Comparison of ENCODE assay signal across 1 cellular context in the genomic region with DNA sequence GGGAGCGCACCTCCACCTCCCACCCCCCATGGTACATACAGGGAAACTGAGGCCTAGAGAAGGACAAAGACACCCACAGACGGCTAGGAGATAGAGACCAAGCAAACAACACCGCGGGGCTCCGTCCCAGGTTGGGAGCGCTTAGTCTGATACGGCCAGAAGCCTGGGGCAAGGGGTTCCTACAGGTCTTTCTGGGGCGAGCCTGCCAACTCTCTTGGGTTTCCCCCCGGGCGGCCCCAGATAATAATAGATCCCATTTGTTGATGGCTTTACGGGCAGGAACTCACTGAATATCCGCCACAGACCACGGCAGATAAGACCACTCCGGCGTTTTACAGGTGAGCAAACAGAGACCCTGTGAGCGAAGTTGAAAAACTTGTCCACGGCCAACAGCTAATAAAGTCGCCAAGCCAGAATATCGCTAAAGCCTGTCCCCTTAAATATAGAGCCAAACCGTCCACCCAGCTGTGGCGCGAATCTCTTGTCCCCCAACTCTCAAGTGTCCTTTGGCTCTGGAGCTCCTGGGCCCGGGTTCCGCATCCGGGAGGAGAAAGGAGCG.
TF ChIP-seq lines count a peak whose summit lies in the region.

No MANE protein-coding gene starts in this region.

TF ChIP-seq in neural cell, 6 proteins besides CTCF, POLR2A, EP300 and RAD21 (continued from another document):
- TF ChIP-seq, protein P1, sequence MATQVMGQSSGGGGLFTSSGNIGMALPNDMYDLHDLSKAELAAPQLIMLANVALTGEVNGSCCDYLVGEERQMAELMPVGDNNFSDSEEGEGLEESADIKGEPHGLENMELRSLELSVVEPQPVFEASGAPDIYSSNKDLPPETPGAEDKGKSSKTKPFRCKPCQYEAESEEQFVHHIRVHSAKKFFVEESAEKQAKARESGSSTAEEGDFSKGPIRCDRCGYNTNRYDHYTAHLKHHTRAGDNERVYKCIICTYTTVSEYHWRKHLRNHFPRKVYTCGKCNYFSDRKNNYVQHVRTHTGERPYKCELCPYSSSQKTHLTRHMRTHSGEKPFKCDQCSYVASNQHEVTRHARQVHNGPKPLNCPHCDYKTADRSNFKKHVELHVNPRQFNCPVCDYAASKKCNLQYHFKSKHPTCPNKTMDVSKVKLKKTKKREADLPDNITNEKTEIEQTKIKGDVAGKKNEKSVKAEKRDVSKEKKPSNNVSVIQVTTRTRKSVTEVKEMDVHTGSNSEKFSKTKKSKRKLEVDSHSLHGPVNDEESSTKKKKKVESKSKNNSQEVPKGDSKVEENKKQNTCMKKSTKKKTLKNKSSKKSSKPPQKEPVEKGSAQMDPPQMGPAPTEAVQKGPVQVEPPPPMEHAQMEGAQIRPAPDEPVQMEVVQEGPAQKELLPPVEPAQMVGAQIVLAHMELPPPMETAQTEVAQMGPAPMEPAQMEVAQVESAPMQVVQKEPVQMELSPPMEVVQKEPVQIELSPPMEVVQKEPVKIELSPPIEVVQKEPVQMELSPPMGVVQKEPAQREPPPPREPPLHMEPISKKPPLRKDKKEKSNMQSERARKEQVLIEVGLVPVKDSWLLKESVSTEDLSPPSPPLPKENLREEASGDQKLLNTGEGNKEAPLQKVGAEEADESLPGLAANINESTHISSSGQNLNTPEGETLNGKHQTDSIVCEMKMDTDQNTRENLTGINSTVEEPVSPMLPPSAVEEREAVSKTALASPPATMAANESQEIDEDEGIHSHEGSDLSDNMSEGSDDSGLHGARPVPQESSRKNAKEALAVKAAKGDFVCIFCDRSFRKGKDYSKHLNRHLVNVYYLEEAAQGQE (IDR thresholded peaks at IDR 0.05; ENCODE audit: borderline replicate concordance): no peak
- no peak for TF ChIP-seq MXI1 (conservative IDR thresholded peaks at IDR 0.05; ENCODE audit: poor library complexity, severe bottlenecking)
- no peak for TF ChIP-seq POLR2AphosphoS5 (IDR thresholded peaks at IDR 0.05)
- TF ChIP-seq EZH2 (IDR thresholded peaks at IDR 0.05; ENCODE audit: borderline replicate concordance, insufficient read depth, low read length, poor library complexity, severe bottlenecking): no peak
